26 cellular contexts compared by ENCODE assay signal in the genomic region with DNA sequence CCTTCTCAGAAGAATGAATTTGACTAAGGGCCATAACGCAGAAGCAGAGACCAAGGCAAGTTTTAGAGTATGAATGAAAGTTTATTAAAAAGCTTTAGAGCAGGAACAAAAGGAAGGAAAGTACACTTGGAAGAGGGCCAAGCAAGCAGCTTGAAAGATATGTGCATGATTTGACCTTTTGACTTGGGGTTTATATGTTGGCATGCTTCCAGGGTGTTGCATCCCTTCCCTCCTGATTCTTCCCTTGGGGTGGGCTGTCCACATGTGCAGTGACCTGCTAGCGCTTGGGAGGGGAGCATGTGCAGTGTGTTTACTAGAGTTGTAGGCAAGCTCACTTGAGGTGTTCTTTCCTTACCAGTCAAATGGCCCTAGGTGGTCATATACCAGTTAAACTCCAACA. TPM values are rescaled to one million over a fixed set of nuclear protein-coding genes. Genes with fewer than 3 reads are reported as not detected.
"Had no signal": no experiment of that assay in that cellular context is flagged by ENCODE, and none has a peak within 500 bp of the region (broad histone marks: within the 10 kb centered on the region; RNA-seq: fewer than 3 reads in every experiment).

No MANE protein-coding gene starts in this region.

- H3K4me3 Mint-ChIP-seq: activated CD4-positive, alpha-beta T cell treated with anti-CD3 and anti-CD28 coated beads for 36 hours; activated T-cell treated with anti-CD3 and anti-CD28 coated beads, Interleukin-2, amount 50 U/mL, for 24 hours; activated T-helper 17 cell treated with anti-CD3 and anti-CD28 coated beads, Interleukin-2, amount 50 U/mL, for 72 hours; brain; dendritic cell treated with granulocyte-macrophage colony-stimulating factor and Interleukin-4, amounts not matched to agents 40 ng/mL and 50 ng/mL, for 4 days; natural killer cell treated with Interleukin-12 subunit alpha and Interleukin-12 subunit beta and Interleukin-15 and Interleukin-18, amount 100 ng/mL, for 72 hours had no signal

- H3K27ac ChIP-seq: foreskin keratinocyte, hepatocyte, left ventricle myocardium inferior, neutrophil, ovary, prostate gland, spleen, upper lobe of left lung had no signal

- H3K27ac Mint-ChIP-seq: activated CD4-positive, alpha-beta T cell treated with anti-CD3 and anti-CD28 coated beads for 36 hours; activated T-cell treated with anti-CD3 and anti-CD28 coated beads, Interleukin-2, amount 50 U/mL, for 24 hours; activated T-helper 17 cell treated with anti-CD3 and anti-CD28 coated beads, Interleukin-2, amount 50 U/mL, for 72 hours; brain; dendritic cell treated with granulocyte-macrophage colony-stimulating factor and Interleukin-4, amounts not matched to agents 40 ng/mL and 50 ng/mL, for 4 days; natural killer cell treated with Interleukin-12 subunit alpha and Interleukin-12 subunit beta and Interleukin-15 and Interleukin-18, amount 100 ng/mL, for 72 hours had no signal

- H2AFZ ChIP-seq: hepatocyte had no signal

- H3K27me3 ChIP-seq: foreskin keratinocyte, hepatocyte, neutrophil, ovary, spleen, upper lobe of left lung had no signal

- H3K36me3 Mint-ChIP-seq: brain; natural killer cell treated with Interleukin-12 subunit alpha and Interleukin-12 subunit beta and Interleukin-15 and Interleukin-18, amount 100 ng/mL, for 72 hours had no signal

- ATAC-seq: activated CD4-positive, alpha-beta T cell treated with anti-CD3 and anti-CD28 coated beads for 36 hours; activated naive CD4-positive, alpha-beta T cell treated with anti-CD3 and anti-CD28 coated beads, Interleukin-2, amount 50 U/mL, for 72 hours; activated T-helper 17 cell treated with anti-CD3 and anti-CD28 coated beads, Interleukin-2, amount 50 U/mL, for 72 hours; foreskin keratinocyte; natural killer cell treated with Interleukin-12 subunit alpha and Interleukin-12 subunit beta and Interleukin-15 and Interleukin-18, amount 100 ng/mL, for 72 hours; stimulated activated naive CD8-positive, alpha-beta T cell treated with anti-CD3 and anti-CD28 coated beads, Interleukin-15, Interleukin-2, amounts not matched to agents 100 U/mL and 50 U/mL, for 24 hours had no signal

- H3K4me2 ChIP-seq: hepatocyte had no signal

- H3K27me3 Mint-ChIP-seq: activated CD4-positive, alpha-beta T cell treated with anti-CD3 and anti-CD28 coated beads for 36 hours; activated T-cell treated with anti-CD3 and anti-CD28 coated beads, Interleukin-2, amount 50 U/mL, for 24 hours; activated T-helper 17 cell treated with anti-CD3 and anti-CD28 coated beads, Interleukin-2, amount 50 U/mL, for 72 hours; brain; dendritic cell treated with granulocyte-macrophage colony-stimulating factor and Interleukin-4, amounts not matched to agents 40 ng/mL and 50 ng/mL, for 4 days; natural killer cell treated with Interleukin-12 subunit alpha and Interleukin-12 subunit beta and Interleukin-15 and Interleukin-18, amount 100 ng/mL, for 72 hours had no signal

- H3K9me3 Mint-ChIP-seq: activated naive CD4-positive, alpha-beta T cell treated with anti-CD3 and anti-CD28 coated beads, Interleukin-2, amount 50 U/mL, for 72 hours; activated T-cell treated with anti-CD3 and anti-CD28 coated beads, Interleukin-2, amount 50 U/mL, for 24 hours; activated T-helper 17 cell treated with anti-CD3 and anti-CD28 coated beads, Interleukin-2, amount 50 U/mL, for 72 hours; dendritic cell treated with granulocyte-macrophage colony-stimulating factor and Interleukin-4, amounts not matched to agents 40 ng/mL and 50 ng/mL, for 4 days had no signal

- H3K4me1 ChIP-seq: foreskin keratinocyte, prostate gland, spleen, upper lobe of left lung had no signal

- H3K36me3 ChIP-seq: left ventricle myocardium inferior, neutrophil, ovary, prostate gland, spleen, upper lobe of left lung had no signal

- DNase-seq: activated CD4-positive, alpha-beta T cell treated with anti-CD3 and anti-CD28 coated beads for 36 hours; activated CD4-positive, alpha-beta T cell treated with anti-CD3 and anti-CD28 coated beads, Interleukin-2, amount 50 U/mL, for 4 hours; activated CD8-positive, alpha-beta memory T cell treated with anti-CD3 and anti-CD28 coated beads for 24 hours; activated CD8-positive, alpha-beta memory T cell treated with anti-CD3 and anti-CD28 coated beads, Interleukin-2, amount 50 U/mL, for 4 hours; activated T-cell treated with anti-CD3 and anti-CD28 coated beads, Interleukin-2, amount 50 U/mL, for 24 hours; aorta; caudate nucleus; effector CD8-positive, alpha-beta T cell; foreskin keratinocyte; left ventricle myocardium inferior; midbrain; ovary; spleen; stimulated activated CD4-positive, alpha-beta T cell treated with anti-CD3 and anti-CD28 coated beads, Interleukin-4, amount 100 ng/mL, for 4 hours; stimulated activated naive CD8-positive, alpha-beta T cell treated with anti-CD3 and anti-CD28 coated beads, Interleukin-15, Interleukin-2, amounts not matched to agents 100 U/mL and 50 U/mL, for 24 hours; T-helper 9 cell; upper lobe of left lung had no signal

- H3K9me3 ChIP-seq: left ventricle myocardium inferior, neutrophil, ovary, prostate gland, spleen, upper lobe of left lung had no signal

- H3K79me2 ChIP-seq: hepatocyte had no signal

- H3K4me3 ChIP-seq: hepatocyte, left ventricle myocardium inferior, ovary, prostate gland, spleen, upper lobe of left lung had no signal

RNA-seq across cellular contexts. Expression of gene LRRN3, which starts 37.9 kb away (rescaled TPM):
- total RNA-seq: foreskin keratinocyte, lung microvascular endothelial cell had no signal
- polyA plus RNA-seq: foreskin keratinocyte had no signal
